1 cellular context compared by ENCODE assay signal in genomic region chr5:177557041-177557647, GRCh38.
TF ChIP-seq lines count a peak whose summit lies in the region.

No MANE protein-coding gene starts in this region.

TF ChIP-seq in K562, 482 proteins besides CTCF, POLR2A, EP300 and RAD21 (continued from another document and continues in another):
- TF ChIP-seq, protein P1, sequence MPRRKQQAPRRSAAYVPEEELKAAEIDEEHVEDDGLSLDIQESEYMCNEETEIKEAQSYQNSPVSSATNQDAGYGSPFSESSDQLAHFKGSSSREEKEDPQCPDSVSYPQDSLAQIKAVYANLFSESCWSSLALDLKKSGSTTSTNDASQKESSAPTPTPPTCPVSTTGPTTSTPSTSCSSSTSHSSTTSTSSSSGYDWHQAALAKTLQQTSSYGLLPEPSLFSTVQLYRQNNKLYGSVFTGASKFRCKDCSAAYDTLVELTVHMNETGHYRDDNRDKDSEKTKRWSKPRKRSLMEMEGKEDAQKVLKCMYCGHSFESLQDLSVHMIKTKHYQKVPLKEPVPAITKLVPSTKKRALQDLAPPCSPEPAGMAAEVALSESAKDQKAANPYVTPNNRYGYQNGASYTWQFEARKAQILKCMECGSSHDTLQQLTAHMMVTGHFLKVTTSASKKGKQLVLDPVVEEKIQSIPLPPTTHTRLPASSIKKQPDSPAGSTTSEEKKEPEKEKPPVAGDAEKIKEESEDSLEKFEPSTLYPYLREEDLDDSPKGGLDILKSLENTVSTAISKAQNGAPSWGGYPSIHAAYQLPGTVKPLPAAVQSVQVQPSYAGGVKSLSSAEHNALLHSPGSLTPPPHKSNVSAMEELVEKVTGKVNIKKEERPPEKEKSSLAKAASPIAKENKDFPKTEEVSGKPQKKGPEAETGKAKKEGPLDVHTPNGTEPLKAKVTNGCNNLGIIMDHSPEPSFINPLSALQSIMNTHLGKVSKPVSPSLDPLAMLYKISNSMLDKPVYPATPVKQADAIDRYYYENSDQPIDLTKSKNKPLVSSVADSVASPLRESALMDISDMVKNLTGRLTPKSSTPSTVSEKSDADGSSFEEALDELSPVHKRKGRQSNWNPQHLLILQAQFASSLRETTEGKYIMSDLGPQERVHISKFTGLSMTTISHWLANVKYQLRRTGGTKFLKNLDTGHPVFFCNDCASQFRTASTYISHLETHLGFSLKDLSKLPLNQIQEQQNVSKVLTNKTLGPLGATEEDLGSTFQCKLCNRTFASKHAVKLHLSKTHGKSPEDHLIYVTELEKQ (CRISPR knock-in tag; IDR thresholded peaks at IDR 0.05), result no peak
- TF ChIP-seq ZBTB1 (CRISPR knock-in tag; IDR thresholded peaks at IDR 0.05; ENCODE audit: borderline replicate concordance, low read depth), result no peak
- no peak for TF ChIP-seq FOXM1 (IDR thresholded peaks at IDR 0.05; ENCODE audit: low read depth)
- no peak for TF ChIP-seq FOXM1 (CRISPR knock-in tag; IDR thresholded peaks at IDR 0.05; ENCODE audit: low read depth)
- TF ChIP-seq HNRNPUL1 (IDR thresholded peaks at IDR 0.05; ENCODE audit: low read length), result no peak
- TF ChIP-seq ZNF253 (CRISPR knock-in tag; conservative IDR thresholded peaks at IDR 0.05), result no peak
- no peak for TF ChIP-seq BCL6 (CRISPR knock-in tag; IDR thresholded peaks at IDR 0.05)
- TF ChIP-seq ZNF175 (CRISPR knock-in tag; IDR thresholded peaks at IDR 0.05; ENCODE audit: low read depth), result 0 out of 2 replicates have a peak, but pooled peaks have one; percentile 46
- TF ChIP-seq, protein P2, sequence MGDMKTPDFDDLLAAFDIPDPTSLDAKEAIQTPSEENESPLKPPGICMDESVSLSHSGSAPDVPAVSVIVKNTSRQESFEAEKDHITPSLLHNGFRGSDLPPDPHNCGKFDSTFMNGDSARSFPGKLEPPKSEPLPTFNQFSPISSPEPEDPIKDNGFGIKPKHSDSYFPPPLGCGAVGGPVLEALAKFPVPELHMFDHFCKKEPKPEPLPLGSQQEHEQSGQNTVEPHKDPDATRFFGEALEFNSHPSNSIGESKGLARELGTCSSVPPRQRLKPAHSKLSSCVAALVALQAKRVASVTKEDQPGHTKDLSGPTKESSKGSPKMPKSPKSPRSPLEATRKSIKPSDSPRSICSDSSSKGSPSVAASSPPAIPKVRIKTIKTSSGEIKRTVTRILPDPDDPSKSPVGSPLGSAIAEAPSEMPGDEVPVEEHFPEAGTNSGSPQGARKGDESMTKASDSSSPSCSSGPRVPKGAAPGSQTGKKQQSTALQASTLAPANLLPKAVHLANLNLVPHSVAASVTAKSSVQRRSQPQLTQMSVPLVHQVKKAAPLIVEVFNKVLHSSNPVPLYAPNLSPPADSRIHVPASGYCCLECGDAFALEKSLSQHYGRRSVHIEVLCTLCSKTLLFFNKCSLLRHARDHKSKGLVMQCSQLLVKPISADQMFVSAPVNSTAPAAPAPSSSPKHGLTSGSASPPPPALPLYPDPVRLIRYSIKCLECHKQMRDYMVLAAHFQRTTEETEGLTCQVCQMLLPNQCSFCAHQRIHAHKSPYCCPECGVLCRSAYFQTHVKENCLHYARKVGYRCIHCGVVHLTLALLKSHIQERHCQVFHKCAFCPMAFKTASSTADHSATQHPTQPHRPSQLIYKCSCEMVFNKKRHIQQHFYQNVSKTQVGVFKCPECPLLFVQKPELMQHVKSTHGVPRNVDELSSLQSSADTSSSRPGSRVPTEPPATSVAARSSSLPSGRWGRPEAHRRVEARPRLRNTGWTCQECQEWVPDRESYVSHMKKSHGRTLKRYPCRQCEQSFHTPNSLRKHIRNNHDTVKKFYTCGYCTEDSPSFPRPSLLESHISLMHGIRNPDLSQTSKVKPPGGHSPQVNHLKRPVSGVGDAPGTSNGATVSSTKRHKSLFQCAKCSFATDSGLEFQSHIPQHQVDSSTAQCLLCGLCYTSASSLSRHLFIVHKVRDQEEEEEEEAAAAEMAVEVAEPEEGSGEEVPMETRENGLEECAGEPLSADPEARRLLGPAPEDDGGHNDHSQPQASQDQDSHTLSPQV (IDR thresholded peaks at IDR 0.05), result peak; percentile 78
- TF ChIP-seq ZKSCAN3 (CRISPR knock-in tag; IDR thresholded peaks at IDR 0.05), result no peak
- no peak for TF ChIP-seq FOXP1 (CRISPR knock-in tag; IDR thresholded peaks at IDR 0.05)
- peak; percentile 87 for TF ChIP-seq CREM (IDR thresholded peaks at IDR 0.05; ENCODE audit: low read depth)
- no peak for TF ChIP-seq PHB (CRISPR knock-in tag; IDR thresholded peaks at IDR 0.05)
- TF ChIP-seq, protein P3, sequence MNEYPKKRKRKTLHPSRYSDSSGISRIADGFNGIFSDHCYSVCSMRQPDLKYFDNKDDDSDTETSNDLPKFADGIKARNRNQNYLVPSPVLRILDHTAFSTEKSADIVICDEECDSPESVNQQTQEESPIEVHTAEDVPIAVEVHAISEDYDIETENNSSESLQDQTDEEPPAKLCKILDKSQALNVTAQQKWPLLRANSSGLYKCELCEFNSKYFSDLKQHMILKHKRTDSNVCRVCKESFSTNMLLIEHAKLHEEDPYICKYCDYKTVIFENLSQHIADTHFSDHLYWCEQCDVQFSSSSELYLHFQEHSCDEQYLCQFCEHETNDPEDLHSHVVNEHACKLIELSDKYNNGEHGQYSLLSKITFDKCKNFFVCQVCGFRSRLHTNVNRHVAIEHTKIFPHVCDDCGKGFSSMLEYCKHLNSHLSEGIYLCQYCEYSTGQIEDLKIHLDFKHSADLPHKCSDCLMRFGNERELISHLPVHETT (CRISPR knock-in tag; conservative IDR thresholded peaks at IDR 0.05 in 1 of 2, IDR thresholded peaks at IDR 0.05 in 1 of 2), result peak in 1 of 2 experiments; percentile 62; a peak in 1 of 4 replicates
- TF ChIP-seq IRF2 (CRISPR knock-in tag; IDR thresholded peaks at IDR 0.05), result no peak
- TF ChIP-seq, protein P4, sequence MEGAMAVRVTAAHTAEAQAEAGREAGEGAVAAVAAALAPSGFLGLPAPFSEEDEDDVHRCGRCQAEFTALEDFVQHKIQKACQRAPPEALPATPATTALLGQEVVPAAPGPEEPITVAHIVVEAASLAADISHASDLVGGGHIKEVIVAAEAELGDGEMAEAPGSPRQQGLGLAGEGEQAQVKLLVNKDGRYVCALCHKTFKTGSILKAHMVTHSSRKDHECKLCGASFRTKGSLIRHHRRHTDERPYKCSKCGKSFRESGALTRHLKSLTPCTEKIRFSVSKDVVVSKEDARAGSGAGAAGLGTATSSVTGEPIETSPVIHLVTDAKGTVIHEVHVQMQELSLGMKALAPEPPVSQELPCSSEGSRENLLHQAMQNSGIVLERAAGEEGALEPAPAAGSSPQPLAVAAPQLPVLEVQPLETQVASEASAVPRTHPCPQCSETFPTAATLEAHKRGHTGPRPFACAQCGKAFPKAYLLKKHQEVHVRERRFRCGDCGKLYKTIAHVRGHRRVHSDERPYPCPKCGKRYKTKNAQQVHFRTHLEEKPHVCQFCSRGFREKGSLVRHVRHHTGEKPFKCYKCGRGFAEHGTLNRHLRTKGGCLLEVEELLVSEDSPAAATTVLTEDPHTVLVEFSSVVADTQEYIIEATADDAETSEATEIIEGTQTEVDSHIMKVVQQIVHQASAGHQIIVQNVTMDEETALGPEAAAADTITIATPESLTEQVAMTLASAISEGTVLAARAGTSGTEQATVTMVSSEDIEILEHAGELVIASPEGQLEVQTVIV (CRISPR knock-in tag; IDR thresholded peaks at IDR 0.05; ENCODE audit: borderline replicate concordance), result no peak
- peak; percentile 55; the same call in 1 of the 2 replicates for TF ChIP-seq SOX6 (IDR thresholded peaks at IDR 0.05)
- no peak for TF ChIP-seq ARID2 (IDR thresholded peaks at IDR 0.05)
- TF ChIP-seq MIER1 (IDR thresholded peaks at IDR 0.05; ENCODE audit: low read depth), result no peak
- peak; percentile 57; the same call in 1 of the 2 replicates for TF ChIP-seq RFX1 (IDR thresholded peaks at IDR 0.05)
- TF ChIP-seq HEY1 (CRISPR knock-in tag; IDR thresholded peaks at IDR 0.05; ENCODE audit: borderline replicate concordance), result no peak
- TF ChIP-seq NRF1 (conservative IDR thresholded peaks at IDR 0.05 in 1 of 2, IDR thresholded peaks at IDR 0.05 in 1 of 2), result peak; percentile 60 to 70
- TF ChIP-seq ZNF184 (CRISPR knock-in tag; IDR thresholded peaks at IDR 0.05), result no peak
- TF ChIP-seq, protein P5, sequence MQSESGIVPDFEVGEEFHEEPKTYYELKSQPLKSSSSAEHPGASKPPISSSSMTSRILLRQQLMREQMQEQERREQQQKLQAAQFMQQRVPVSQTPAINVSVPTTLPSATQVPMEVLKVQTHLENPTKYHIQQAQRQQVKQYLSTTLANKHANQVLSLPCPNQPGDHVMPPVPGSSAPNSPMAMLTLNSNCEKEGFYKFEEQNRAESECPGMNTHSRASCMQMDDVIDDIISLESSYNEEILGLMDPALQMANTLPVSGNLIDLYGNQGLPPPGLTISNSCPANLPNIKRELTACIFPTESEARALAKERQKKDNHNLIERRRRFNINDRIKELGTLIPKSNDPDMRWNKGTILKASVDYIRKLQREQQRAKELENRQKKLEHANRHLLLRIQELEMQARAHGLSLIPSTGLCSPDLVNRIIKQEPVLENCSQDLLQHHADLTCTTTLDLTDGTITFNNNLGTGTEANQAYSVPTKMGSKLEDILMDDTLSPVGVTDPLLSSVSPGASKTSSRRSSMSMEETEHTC (IDR thresholded peaks at IDR 0.05), result peak; percentile 60
- no peak for TF ChIP-seq ZNF76 (CRISPR knock-in tag; IDR thresholded peaks at IDR 0.05; ENCODE audit: borderline replicate concordance)
- TF ChIP-seq CBFA2T3 (IDR thresholded peaks at IDR 0.05), result peak; percentile 52; the same call in 1 of the 2 replicates
- no peak for TF ChIP-seq ZNF12 (CRISPR knock-in tag; IDR thresholded peaks at IDR 0.05)
- no peak for TF ChIP-seq NR3C1 (CRISPR knock-in tag; IDR thresholded peaks at IDR 0.05)
- TF ChIP-seq RBBP5 (IDR thresholded peaks at IDR 0.05; ENCODE audit: borderline replicate concordance, insufficient read depth, low read length, poor library complexity, severe bottlenecking), result peak; percentile 42
- TF ChIP-seq ZNF668 (CRISPR knock-in tag; IDR thresholded peaks at IDR 0.05), result peak; percentile 2; the same call in 1 of the 2 replicates
- 0 out of 2 replicates have a peak, but pooled peaks have one; percentile 28 for TF ChIP-seq DDX20 (tag; IDR thresholded peaks at IDR 0.05; ENCODE audit: low read depth)
- TF ChIP-seq XRCC3 (IDR thresholded peaks at IDR 0.05), result no peak
- TF ChIP-seq LEF1 (IDR thresholded peaks at IDR 0.05), result peak; percentile 71; the same call in 1 of the 2 replicates
- TF ChIP-seq RCOR1 (IDR thresholded peaks at IDR 0.05; ENCODE audit: borderline replicate concordance in 1 of 2, low read depth in 2 of 2, low read length in 2 of 2), result peak in 1 of 2 experiments; percentile 85; a peak in 2 of 4 replicates
- no peak for TF ChIP-seq ZSCAN29 (IDR thresholded peaks at IDR 0.05)
- TF ChIP-seq RBM22 (IDR thresholded peaks at IDR 0.05; ENCODE audit: low read depth, low read length, poor library complexity, severe bottlenecking), result no peak
- TF ChIP-seq MECOM (CRISPR knock-in tag; IDR thresholded peaks at IDR 0.05), result 0 out of 2 replicates have a peak, but pooled peaks have one; percentile 10
- no peak for TF ChIP-seq TFAM (CRISPR knock-in tag; conservative IDR thresholded peaks at IDR 0.05)
- TF ChIP-seq PHF8 (IDR thresholded peaks at IDR 0.05; ENCODE audit: borderline replicate concordance, low read length), result peak; percentile 10; the same call in 1 of the 2 replicates
- TF ChIP-seq, protein P6, sequence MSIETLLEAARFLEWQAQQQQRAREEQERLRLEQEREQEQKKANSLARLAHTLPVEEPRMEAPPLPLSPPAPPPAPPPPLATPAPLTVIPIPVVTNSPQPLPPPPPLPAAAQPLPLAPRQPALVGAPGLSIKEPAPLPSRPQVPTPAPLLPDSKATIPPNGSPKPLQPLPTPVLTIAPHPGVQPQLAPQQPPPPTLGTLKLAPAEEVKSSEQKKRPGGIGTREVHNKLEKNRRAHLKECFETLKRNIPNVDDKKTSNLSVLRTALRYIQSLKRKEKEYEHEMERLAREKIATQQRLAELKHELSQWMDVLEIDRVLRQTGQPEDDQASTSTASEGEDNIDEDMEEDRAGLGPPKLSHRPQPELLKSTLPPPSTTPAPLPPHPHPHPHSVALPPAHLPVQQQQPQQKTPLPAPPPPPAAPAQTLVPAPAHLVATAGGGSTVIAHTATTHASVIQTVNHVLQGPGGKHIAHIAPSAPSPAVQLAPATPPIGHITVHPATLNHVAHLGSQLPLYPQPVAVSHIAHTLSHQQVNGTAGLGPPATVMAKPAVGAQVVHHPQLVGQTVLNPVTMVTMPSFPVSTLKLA (conservative IDR thresholded peaks at IDR 0.05), result peak in 1 of 2 experiments; percentile 70; a peak in 2 of 4 replicates
- TF ChIP-seq, protein P7, sequence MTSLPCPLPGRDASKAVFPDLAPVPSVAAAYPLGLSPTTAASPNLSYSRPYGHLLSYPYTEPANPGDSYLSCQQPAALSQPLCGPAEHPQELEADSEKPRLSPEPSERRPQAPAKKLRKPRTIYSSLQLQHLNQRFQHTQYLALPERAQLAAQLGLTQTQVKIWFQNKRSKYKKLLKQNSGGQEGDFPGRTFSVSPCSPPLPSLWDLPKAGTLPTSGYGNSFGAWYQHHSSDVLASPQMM (CRISPR knock-in tag; IDR thresholded peaks at IDR 0.05), result no peak
- no peak for TF ChIP-seq ZNF217 (CRISPR knock-in tag; IDR thresholded peaks at IDR 0.05)
